In the genomic region with DNA sequence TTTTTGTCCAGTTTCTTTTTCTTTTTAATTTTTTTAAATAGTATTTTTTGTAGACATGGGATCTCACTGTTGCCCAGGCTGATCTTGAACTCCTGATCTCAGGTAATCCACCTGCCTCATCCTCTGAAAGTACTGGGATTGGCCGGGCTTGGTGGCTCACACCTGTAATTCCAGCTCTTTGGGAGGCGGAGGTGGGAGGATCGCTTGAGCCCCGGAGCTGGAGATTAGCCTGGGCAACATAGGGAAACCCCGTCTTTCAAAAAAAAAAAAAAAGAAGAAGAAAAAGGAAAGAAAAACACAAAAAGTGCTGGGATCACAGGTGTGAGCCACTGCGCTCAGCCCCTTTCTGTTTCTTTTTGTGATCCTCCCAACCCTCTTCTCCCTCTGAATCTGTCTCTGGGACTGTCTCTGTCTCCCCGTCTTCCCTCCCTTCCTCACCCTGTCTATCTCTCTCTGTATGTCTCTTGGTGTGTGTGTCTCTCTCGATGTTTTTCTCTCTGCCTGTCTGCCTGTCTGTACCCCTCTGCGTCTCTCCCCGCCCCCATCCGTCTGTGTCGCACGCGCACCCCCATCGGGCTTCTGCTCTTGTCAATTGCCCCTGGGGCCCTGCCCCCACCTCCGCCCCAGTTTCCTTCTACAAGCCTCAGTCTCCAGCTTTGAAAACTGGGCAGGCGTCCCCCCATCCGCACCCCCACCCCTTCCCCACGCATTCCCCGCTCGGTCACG, we compare ENCODE assay signal across 8 cellular contexts. TPM values are rescaled to one million over a fixed set of nuclear protein-coding genes. Genes with fewer than 3 reads are reported as not detected.
DNase-seq lines count a peak whose midpoint lies in the region; ATAC-seq and TF ChIP-seq lines count a peak whose summit lies in the region.

No MANE protein-coding gene starts in this region.

- intact Hi-C loops in dorsolateral prefrontal cortex (cut with DNase I), result loop anchor here in 1 of 2 donors (5.0 kb wide), 1 partner anchor 64 kb away; the partner anchor contains the start of gene SAMD4B

- H3K4me1 Mint-ChIP-seq in naive thymus-derived CD8-positive, alpha-beta T cell, result peaks cover 35 to 71% (median 51%) of the 10 kb centered on the region in 4 donors
- peaks cover 74% of the 10 kb centered on the region for H3K4me1 Mint-ChIP-seq in stimulated activated naive CD8-positive, alpha-beta T cell treated with anti-CD3 and anti-CD28 coated beads, Interleukin-15, Interleukin-2, amounts not matched to agents 100 ng/mL and 50 ng/mL, for 24 hours (ENCODE audit: low read depth)

- peak overlapping the region; percentile 48 to 98 (median 93) for H3K27ac ChIP-seq in dorsolateral prefrontal cortex

- TF ChIP-seq CTCF in dorsolateral prefrontal cortex (IDR thresholded peaks at IDR 0.05 in 54 of 56, conservative IDR thresholded peaks at IDR 0.05 in 2 of 56; ENCODE audit: low read depth in 1 of 56, partially characterized antibody in 56 of 56), result no peak

- peak overlapping the region; percentile 49 to 96 (median 78) for H3K4me3 ChIP-seq in dorsolateral prefrontal cortex

- peak overlapping the region; percentile 79 to 98 (median 92) for H3K4me3 Mint-ChIP-seq in naive thymus-derived CD8-positive, alpha-beta T cell
- H3K4me3 Mint-ChIP-seq in stimulated activated naive CD8-positive, alpha-beta T cell treated with anti-CD3 and anti-CD28 coated beads, Interleukin-15, Interleukin-2, amounts not matched to agents 100 ng/mL and 50 ng/mL, for 24 hours, result peak overlapping the region; percentile 84

- POLR2A ChIA-PET in naive thymus-derived CD8-positive, alpha-beta T cell (lab: Charles Lee), result interaction anchor here (0.8 to 9.1 kb wide), 10 partner anchors 9 to 554 kb away, joined by 3 to 183 read pairs (median 4); partner anchors contain the start of genes EID2B, GMFG, MED29 and PAF1

- peak; percentile 19 to 24 for ATAC-seq in naive thymus-derived CD8-positive, alpha-beta T cell

- peaks cover 0 to 10% (median 0%) of the 10 kb centered on the region in 45 donors for H3K27me3 ChIP-seq in dorsolateral prefrontal cortex

- peak overlapping the region; percentile 94 to 100 (median 98) for H3K27ac Mint-ChIP-seq in naive thymus-derived CD8-positive, alpha-beta T cell
- H3K27ac Mint-ChIP-seq in stimulated activated naive CD8-positive, alpha-beta T cell treated with anti-CD3 and anti-CD28 coated beads, Interleukin-15, Interleukin-2, amounts not matched to agents 100 ng/mL and 50 ng/mL, for 24 hours, result peak overlapping the region; percentile 88

- peaks cover 6 to 19% (median 18%) of the 10 kb centered on the region in 3 donors for H3K36me3 Mint-ChIP-seq in naive thymus-derived CD8-positive, alpha-beta T cell
- H3K36me3 Mint-ChIP-seq in stimulated activated naive CD8-positive, alpha-beta T cell treated with anti-CD3 and anti-CD28 coated beads, Interleukin-15, Interleukin-2, amounts not matched to agents 100 ng/mL and 50 ng/mL, for 24 hours (ENCODE audit: low read depth), result peaks cover 15% of the 10 kb centered on the region

- DNase-seq in SIG-M5 treated with dmso at 0.1 percent for 504 hours (lab: John Stamatoyannopoulos, UW; ENCODE audit: unreplicated experiment), result peak; percentile 67
- DNase-seq in SIG-M5 (lab: John Stamatoyannopoulos, UW), result no peak
- peak; percentile 74 to 81 for DNase-seq in activated CD4-positive, alpha-beta T cell treated with anti-CD3 and anti-CD28 coated beads for 24 hours (ENCODE audit: low read depth in 2 of 2)
- peak in 1 of 10 donors; percentile 77 for DNase-seq in dorsolateral prefrontal cortex
- DNase-seq in naive thymus-derived CD8-positive, alpha-beta T cell, result peak in 9 of 10 donors; percentile 81 to 98 (median 94)
- no peak for DNase-seq in dedifferentiated amniotic fluid mesenchymal stem cell (ENCODE audit: extremely low spot score)
- no peak for DNase-seq in AG08396 (ENCODE audit: low spot score)

- H3K27me3 Mint-ChIP-seq in naive thymus-derived CD8-positive, alpha-beta T cell, result peaks cover 0 to 3% (median 0%) of the 10 kb centered on the region in 5 donors
- no peaks in the 10 kb centered on the region for H3K27me3 Mint-ChIP-seq in stimulated activated naive CD8-positive, alpha-beta T cell treated with anti-CD3 and anti-CD28 coated beads, Interleukin-15, Interleukin-2, amounts not matched to agents 100 ng/mL and 50 ng/mL, for 24 hours

- H3K9me3 Mint-ChIP-seq in naive thymus-derived CD8-positive, alpha-beta T cell, result peaks cover 0 to 2% (median 0%) of the 10 kb centered on the region in 9 donors
- no peaks in the 10 kb centered on the region for H3K9me3 Mint-ChIP-seq in stimulated activated naive CD8-positive, alpha-beta T cell treated with anti-CD3 and anti-CD28 coated beads, Interleukin-15, Interleukin-2, amounts not matched to agents 100 ng/mL and 50 ng/mL, for 24 hours

RNA-seq across cellular contexts. Expression of gene ZFP36, which starts 0.6 kb away (rescaled TPM):
- total RNA-seq in dorsolateral prefrontal cortex, result 100 to 1,000 TPM in 17 of 120 experiments, 10 to 100 TPM in 99, 1 to 10 TPM in 4; 7.0 to 246 (median 38.2) TPM
- total RNA-seq in naive thymus-derived CD8-positive, alpha-beta T cell, result 100 to 1,000 TPM; 184 to 188 TPM
- polyA plus RNA-seq in naive thymus-derived CD8-positive, alpha-beta T cell, result 100 to 1,000 TPM in 2 of 3 donors, 10 to 100 TPM in 1; 70.4 to 137 (median 109) TPM

RNA-seq across cellular contexts. Expression of gene PLEKHG2, which starts 6.4 kb away (rescaled TPM):
- 10 to 100 TPM in 50 of 120 experiments, 1 to 10 TPM in 70; 2.1 to 25.5 (median 9.2) TPM for total RNA-seq in dorsolateral prefrontal cortex
- 10 to 100 TPM; 14.3 to 23.8 TPM for total RNA-seq in naive thymus-derived CD8-positive, alpha-beta T cell
- polyA plus RNA-seq in naive thymus-derived CD8-positive, alpha-beta T cell, result 1 to 10 TPM; 4.2 to 5.0 (median 4.8) TPM

RNA-seq across cellular contexts. Expression of gene MED29, which starts 14.9 kb away (rescaled TPM):
- total RNA-seq in dorsolateral prefrontal cortex, result 10 to 100 TPM; 41.8 to 99.7 (median 69.9) TPM
- 10 to 100 TPM; 53.8 to 59.0 TPM for total RNA-seq in naive thymus-derived CD8-positive, alpha-beta T cell
- polyA plus RNA-seq in naive thymus-derived CD8-positive, alpha-beta T cell, result 10 to 100 TPM; 48.1 to 71.4 (median 59.6) TPM

RNA-seq across cellular contexts. Expression of gene PAF1, which starts 15.2 kb away (rescaled TPM):
- 10 to 100 TPM; 33.5 to 65.7 (median 46.2) TPM for total RNA-seq in dorsolateral prefrontal cortex
- total RNA-seq in naive thymus-derived CD8-positive, alpha-beta T cell, result 10 to 100 TPM; 44.4 to 47.4 TPM
- polyA plus RNA-seq in naive thymus-derived CD8-positive, alpha-beta T cell, result 10 to 100 TPM; 30.7 to 53.0 (median 43.8) TPM

RNA-seq across cellular contexts. Expression of gene RPS16, which starts 29.7 kb away (rescaled TPM):
- 100 to 1,000 TPM; 365 to 780 (median 506) TPM for total RNA-seq in dorsolateral prefrontal cortex
- total RNA-seq in naive thymus-derived CD8-positive, alpha-beta T cell, result 1,000 to 10,000 TPM; 3,730 to 3,760 TPM
- 1,000 to 10,000 TPM; 2,588 to 2,812 (median 2,742) TPM for polyA plus RNA-seq in naive thymus-derived CD8-positive, alpha-beta T cell

Comparison
In these comparisons a context has a peak if more than half of its experiments do, and no peak if none do; other contexts are left out.
1. DNase-seq: peak in SIG-M5 treated with dmso at 0.1 percent for 504 hours (single experiment), activated CD4-positive, alpha-beta T cell treated with anti-CD3 and anti-CD28 coated beads for 24 hours (2 of 2) and naive thymus-derived CD8-positive, alpha-beta T cell (9 of 10); none in SIG-M5 (single experiment), dedifferentiated amniotic fluid mesenchymal stem cell (single experiment) and AG08396 (single experiment).